29 cellular contexts compared by ENCODE assay signal in genomic region chr18:5721924-5722323, GRCh38.
"Had no signal": no experiment of that assay in that cellular context is flagged by ENCODE, and none has a peak within 500 bp of the region (broad histone marks: within the 10 kb centered on the region; RNA-seq: fewer than 3 reads in every experiment).

No MANE protein-coding gene starts in this region.

- H3K27me3 ChIP-seq: hepatocyte, neural progenitor cell, ovary, right atrium auricular region, right lobe of liver, testis, thyroid gland, transverse colon, upper lobe of left lung, vagina had no signal

- H3K9me3 Mint-ChIP-seq: mesothelial cell of epicardium, nephron progenitor cell, neural progenitor cell had no signal

- H3K79me2 ChIP-seq: hepatocyte had no signal

- H3K27ac Mint-ChIP-seq: mesothelial cell of epicardium, natural killer cell, nephron progenitor cell, neural progenitor cell, progenitor cell of endocrine pancreas had no signal

- H2AFZ ChIP-seq: hepatocyte, neural progenitor cell had no signal

- H3K9ac ChIP-seq: neural progenitor cell had no signal

- ATAC-seq: heart right ventricle, left cardiac atrium, left lobe of liver, lower lobe of right lung, natural killer cell, right lobe of liver had no signal

- H3K4me3 ChIP-seq: heart right ventricle, hepatocyte, lower lobe of right lung, neural progenitor cell, ovary, right atrium auricular region, right lobe of liver, smooth muscle cell, stomach, testis, thyroid gland, transverse colon, upper lobe of left lung, vagina had no signal

- H3K4me2 ChIP-seq: hepatocyte, neural progenitor cell, smooth muscle cell had no signal

- H3K36me3 ChIP-seq: heart right ventricle, lower lobe of right lung, neural progenitor cell, ovary, right atrium auricular region, right lobe of liver, stomach, thyroid gland, transverse colon, upper lobe of left lung, vagina had no signal

- H3K9me3 ChIP-seq: heart right ventricle, lower lobe of right lung, ovary, right atrium auricular region, right lobe of liver, stomach, testis, thyroid gland, transverse colon, upper lobe of left lung, vagina had no signal

- H3K4me1 ChIP-seq: heart right ventricle, lower lobe of right lung, neural progenitor cell, right atrium auricular region, right lobe of liver, stomach, testis, thyroid gland, transverse colon, upper lobe of left lung, vagina had no signal

- DNase-seq: heart right ventricle; kidney glomerular epithelial cell; left cardiac atrium; lower lobe of right lung; mammary epithelial cell; mesendoderm; naive B cell; natural killer cell; nephron progenitor cell; ovary; right lobe of liver; stimulated activated CD4-positive, alpha-beta T cell treated with anti-CD3 and anti-CD28 coated beads, Interleukin-1b, Interleukin-23, amount 100 ng/mL, for 48 hours; stimulated activated CD4-positive, alpha-beta T cell treated with anti-CD3 and anti-CD28 coated beads, Interleukin-2, amount 100 ng/mL, for 48 hours; stimulated activated CD4-positive, alpha-beta T cell treated with anti-CD3 and anti-CD28 coated beads, Interleukin-4, amount 100 ng/mL, for 4 hours; stimulated activated CD8-positive, alpha-beta memory T cell treated with anti-CD3 and anti-CD28 coated beads, Interleukin-4, amount 100 ng/mL, for 48 hours; stimulated activated naive CD4-positive, alpha-beta T cell; stomach; testis; thyroid gland; transverse colon had no signal

- H3K36me3 Mint-ChIP-seq: mesothelial cell of epicardium, naive B cell, natural killer cell, neural progenitor cell had no signal

- H3K4me3 Mint-ChIP-seq: mesothelial cell of epicardium, naive B cell, natural killer cell, nephron progenitor cell, neural progenitor cell had no signal

- H3K27ac ChIP-seq: heart right ventricle, hepatocyte, lower lobe of right lung, neural progenitor cell, ovary, right atrium auricular region, right lobe of liver, stomach, testis, thyroid gland, transverse colon, upper lobe of left lung, vagina had no signal

- H3K4me1 Mint-ChIP-seq: mesothelial cell of epicardium, naive B cell, natural killer cell, nephron progenitor cell, neural progenitor cell had no signal
